17 cellular contexts compared by ENCODE assay signal in genomic region chr13:86425127-86425526, GRCh38.
"Had no signal": no experiment of that assay in that cellular context is flagged by ENCODE, and none has a peak within 500 bp of the region (broad histone marks: within the 10 kb centered on the region; RNA-seq: fewer than 3 reads in every experiment).

No MANE protein-coding gene starts in this region.

- H3K27me3 ChIP-seq: heart right ventricle, spleen, vagina had no signal

- H3K27ac ChIP-seq: heart right ventricle, spleen, thoracic aorta, vagina had no signal

- H3K4me1 Mint-ChIP-seq: activated CD4-positive, alpha-beta memory T cell treated with anti-CD3 and anti-CD28 coated beads, Interleukin-2, amount 10 ng/mL, durations not matched to agents 7 days and 5 days; activated CD4-positive, alpha-beta T cell treated with anti-CD3 and anti-CD28 coated beads, Interleukin-2, amount 10 ng/mL, durations not matched to agents 24 days and 14 days; naive thymus-derived CD4-positive, alpha-beta T cell had no signal

- H3K9me3 ChIP-seq: vagina had no signal

- H3K4me1 ChIP-seq: heart right ventricle, spleen, vagina had no signal

- DNase-seq: activated CD4-positive, alpha-beta memory T cell treated with anti-CD3 and anti-CD28 coated beads, Interleukin-2, amount 10 ng/mL, durations not matched to agents 7 days and 5 days; activated CD4-positive, alpha-beta T cell treated with anti-CD3 and anti-CD28 coated beads, Interleukin-2, amount 10 ng/mL, durations not matched to agents 24 days and 14 days; activated effector memory CD4-positive, alpha-beta T cell treated with Interleukin-2 at 50 U/mL for 16 hours; activated naive CD4-positive, alpha-beta T cell treated with anti-CD3 and anti-CD28 coated beads for 36 hours; activated T-cell treated with anti-CD3 and anti-CD28 coated beads, Interleukin-2, amount 50 U/mL, for 72 hours; heart right ventricle; naive thymus-derived CD4-positive, alpha-beta T cell; retina; spleen; stimulated activated CD4-positive, alpha-beta T cell treated with anti-CD3 and anti-CD28 coated beads, Interleukin-4, amount 100 ng/mL, for 24 hours; stimulated activated naive CD4-positive, alpha-beta T cell treated with Interleukin-2 at 50 U/mL for 16 hours had no signal

- H3K36me3 ChIP-seq: heart right ventricle, spleen, thoracic aorta, vagina had no signal

- H3K9me3 Mint-ChIP-seq: type B pancreatic cell had no signal

- H3K36me3 Mint-ChIP-seq: naive thymus-derived CD4-positive, alpha-beta T cell; type B pancreatic cell had no signal

- H3K27ac Mint-ChIP-seq: activated CD4-positive, alpha-beta memory T cell treated with anti-CD3 and anti-CD28 coated beads, Interleukin-2, amount 10 ng/mL, durations not matched to agents 7 days and 5 days; activated CD4-positive, alpha-beta T cell treated with anti-CD3 and anti-CD28 coated beads, Interleukin-2, amount 10 ng/mL, durations not matched to agents 24 days and 14 days; activated naive CD4-positive, alpha-beta T cell treated with anti-CD3 and anti-CD28 coated beads for 36 hours; activated T-cell treated with anti-CD3 and anti-CD28 coated beads, Interleukin-2, amount 50 U/mL, for 72 hours; naive thymus-derived CD4-positive, alpha-beta T cell; progenitor cell of endocrine pancreas; type B pancreatic cell had no signal

- H3K4me3 Mint-ChIP-seq: activated CD4-positive, alpha-beta memory T cell treated with anti-CD3 and anti-CD28 coated beads, Interleukin-2, amount 10 ng/mL, durations not matched to agents 7 days and 5 days; activated CD4-positive, alpha-beta T cell treated with anti-CD3 and anti-CD28 coated beads, Interleukin-2, amount 10 ng/mL, durations not matched to agents 24 days and 14 days; activated naive CD4-positive, alpha-beta T cell treated with anti-CD3 and anti-CD28 coated beads for 36 hours; activated T-cell treated with anti-CD3 and anti-CD28 coated beads, Interleukin-2, amount 50 U/mL, for 72 hours; naive thymus-derived CD4-positive, alpha-beta T cell; neural crest cell; type B pancreatic cell had no signal

- H3K27me3 Mint-ChIP-seq: activated CD4-positive, alpha-beta memory T cell treated with anti-CD3 and anti-CD28 coated beads, Interleukin-2, amount 10 ng/mL, durations not matched to agents 7 days and 5 days; activated CD4-positive, alpha-beta T cell treated with anti-CD3 and anti-CD28 coated beads, Interleukin-2, amount 10 ng/mL, durations not matched to agents 24 days and 14 days; naive thymus-derived CD4-positive, alpha-beta T cell; progenitor cell of endocrine pancreas; type B pancreatic cell had no signal

- H3K4me3 ChIP-seq: heart right ventricle, lung, spleen, thoracic aorta, vagina had no signal
